In genomic region chr17:4953461-4953961, GRCh38 we compare ENCODE assay signal across 15 cellular contexts. TPM values are rescaled to one million over a fixed set of nuclear protein-coding genes. Genes with fewer than 3 reads are reported as not detected.
A peak's percentile ranks its signal among the peaks of the same experiment; 100 is the strongest.
DNase-seq lines count a peak whose midpoint lies in the region; ATAC-seq and TF ChIP-seq lines count a peak whose summit lies in the region.
"Had no signal": no experiment of that assay in that cellular context is flagged by ENCODE, and none has a peak within 500 bp of the region (broad histone marks: within the 10 kb centered on the region; RNA-seq: fewer than 3 reads in every experiment).

No MANE protein-coding gene starts in this region.

- H3K36me3 Mint-ChIP-seq in IgD-negative memory B cell, result no peaks in the 10 kb centered on the region
- H3K36me3 Mint-ChIP-seq in activated naive CD4-positive, alpha-beta T cell treated with anti-CD3 and anti-CD28 coated beads, Interleukin-2, amount 10 ng/mL, durations not matched to agents 7 days and 5 days, result peaks cover 18% of the 10 kb centered on the region

- H3K27me3 Mint-ChIP-seq in IgD-negative memory B cell, result no peaks in the 10 kb centered on the region
- H3K27me3 Mint-ChIP-seq in activated naive CD4-positive, alpha-beta T cell treated with anti-CD3 and anti-CD28 coated beads, Interleukin-2, amount 10 ng/mL, durations not matched to agents 7 days and 5 days, result no peaks in the 10 kb centered on the region

- H3K9me3 ChIP-seq in osteoblast (ENCODE audit: low read depth, low read length), result no peaks in the 10 kb centered on the region
- H3K9me3 ChIP-seq: pancreas had no signal

- peak; percentile 58 for DNase-seq in AG09309 (ENCODE audit: low read depth)
- DNase-seq in dermis blood vessel endothelial cell, result peak; percentile 34
- peak; percentile 99 for DNase-seq in osteoblast (ENCODE audit: insufficient read length, low spot score, missing footprints)
- no peak for DNase-seq in activated naive CD4-positive, alpha-beta T cell treated with anti-CD3 and anti-CD28 coated beads, Interleukin-2, amount 10 ng/mL, durations not matched to agents 7 days and 5 days
- DNase-seq in omental fat pad (ENCODE audit: low spot score), result no peak
- DNase-seq in DMS53 treated with DMSO at 0.1 percent for 48 hours (lab: John Stamatoyannopoulos, UW; ENCODE audit: unreplicated experiment), result no peak
- DNase-seq: activated T-cell treated with anti-CD3 and anti-CD28 coated beads for 4 hours, erythroblast, NCI-H446 treated with DMSO at 0.1 percent for 48 hours, pancreas, WERI-Rb-1 had no signal

- no peaks in the 10 kb centered on the region for H3K36me3 ChIP-seq in osteoblast (ENCODE audit: insufficient read depth, low read length)
- H3K36me3 ChIP-seq: pancreas had no signal

- no peak for TF ChIP-seq CTCF in AG09309 (IDR thresholded peaks at IDR 0.05; ENCODE audit: control insufficient read depth, insufficient read depth, low read depth, low read length, missing control alignments)
- TF ChIP-seq CTCF in osteoblast (IDR thresholded peaks at IDR 0.05; ENCODE audit: extremely low read depth, low read depth, low read length), result no peak
- TF ChIP-seq CTCF in omental fat pad (IDR thresholded peaks at IDR 0.05), result no peak

- peak overlapping the region in 1 of 4 donors; percentile 63 for H3K4me3 Mint-ChIP-seq in IgD-negative memory B cell
- H3K4me3 Mint-ChIP-seq in activated naive CD4-positive, alpha-beta T cell treated with anti-CD3 and anti-CD28 coated beads, Interleukin-2, amount 10 ng/mL, durations not matched to agents 7 days and 5 days, result no peak overlapping the region

- H3K27ac ChIP-seq in osteoblast (ENCODE audit: low read depth, low read length), result peak overlapping the region; percentile 82
- H3K27ac ChIP-seq: C4-2B, pancreas, WERI-Rb-1 had no signal

- peak overlapping the region in 2 of 3 donors; percentile 62 to 67 for H3K27ac Mint-ChIP-seq in IgD-negative memory B cell
- no peak overlapping the region for H3K27ac Mint-ChIP-seq in activated naive CD4-positive, alpha-beta T cell treated with anti-CD3 and anti-CD28 coated beads, Interleukin-2, amount 10 ng/mL, durations not matched to agents 7 days and 5 days

- no peaks in the 10 kb centered on the region for H3K9me3 Mint-ChIP-seq in IgD-negative memory B cell
- no peaks in the 10 kb centered on the region for H3K9me3 Mint-ChIP-seq in activated naive CD4-positive, alpha-beta T cell treated with anti-CD3 and anti-CD28 coated beads, Interleukin-2, amount 10 ng/mL, durations not matched to agents 7 days and 5 days

- peak overlapping the region; percentile 73 for H3K4me2 ChIP-seq in osteoblast (ENCODE audit: insufficient read depth, low read length)

- ATAC-seq in omental fat pad (ENCODE audit: low FRiP score), result no peak
- ATAC-seq in GM21423 (IDR thresholded peaks at IDR 0.05; ENCODE audit: unreplicated experiment), result no peak
- ATAC-seq: HCT116, pancreas had no signal

- H3K4me3 ChIP-seq in AG09309 (ENCODE audit: control insufficient read depth, low read depth, low read length) (peak overlapping the region; percentile 11), osteoblast (ENCODE audit: insufficient read depth, low read length) (peak overlapping the region; percentile 56)
- H3K4me3 ChIP-seq: pancreas had no signal

- no peaks in the 10 kb centered on the region for H3K79me2 ChIP-seq in osteoblast (ENCODE audit: insufficient read depth, low read length)

- peaks cover 28% of the 10 kb centered on the region for H3K4me1 ChIP-seq in osteoblast (ENCODE audit: insufficient read depth, low read length)

- CTCF ChIA-PET in activated naive CD4-positive, alpha-beta T cell treated with anti-CD3 and anti-CD28 coated beads, Interleukin-2, amount 10 ng/mL, durations not matched to agents 7 days and 5 days (lab: Charles Lee), result interaction anchor here (0.7 to 5.1 kb wide), 3 partner anchors 10 to 44 kb away, joined by 3 to 21 read pairs (median 3); partner anchors contain the start of gene SPAG7

- peak overlapping the region; percentile 82 for H2AFZ ChIP-seq in osteoblast (ENCODE audit: low read length)

- H4K20me1 ChIP-seq in osteoblast (ENCODE audit: insufficient read depth, low read length), result no peaks in the 10 kb centered on the region

- peaks cover 0 to 9% (median 2%) of the 10 kb centered on the region in 3 donors for H3K4me1 Mint-ChIP-seq in IgD-negative memory B cell
- H3K4me1 Mint-ChIP-seq in activated naive CD4-positive, alpha-beta T cell treated with anti-CD3 and anti-CD28 coated beads, Interleukin-2, amount 10 ng/mL, durations not matched to agents 7 days and 5 days, result peaks cover 31% of the 10 kb centered on the region

- no peaks in the 10 kb centered on the region for H3K27me3 ChIP-seq in osteoblast (ENCODE audit: insufficient read depth, low read length)
- H3K27me3 ChIP-seq: pancreas had no signal

RNA-seq across cellular contexts. Expression of gene ENO3, which starts 2.6 kb away (rescaled TPM):
- polyA plus RNA-seq in IgD-negative memory B cell, result 3.1 TPM
- total RNA-seq in dermis blood vessel endothelial cell (3.3 and 7.0 TPM in 2 replicates), osteoblast (2.9 TPM in 2 replicates), omental fat pad (1 to 10 TPM; 2.8 to 5.3 (median 3.3) TPM)

RNA-seq across cellular contexts. Expression of gene PFN1, which starts 5.2 kb away (rescaled TPM):
- polyA plus RNA-seq in IgD-negative memory B cell, result 1,903 TPM
- total RNA-seq in dermis blood vessel endothelial cell, result 298 and 729 TPM in 2 replicates
- total RNA-seq in osteoblast, result 347 and 425 TPM in 2 replicates
- 100 to 1,000 TPM; 444 to 699 (median 616) TPM for total RNA-seq in omental fat pad

RNA-seq across cellular contexts. Expression of gene RNF167, which starts 13.4 kb away (rescaled TPM):
- 27.3 TPM for polyA plus RNA-seq in IgD-negative memory B cell
- total RNA-seq in dermis blood vessel endothelial cell, result 13.6 and 23.7 TPM in 2 replicates
- total RNA-seq in osteoblast, result 25.3 and 26.5 TPM in 2 replicates
- 10 to 100 TPM; 24.5 to 34.4 (median 32.0) TPM for total RNA-seq in omental fat pad

RNA-seq across cellular contexts. Expression of gene SLC25A11, which starts 13.7 kb away (rescaled TPM):
- 70.9 TPM for polyA plus RNA-seq in IgD-negative memory B cell
- 59.2 and 67.8 TPM in 2 replicates for total RNA-seq in dermis blood vessel endothelial cell
- total RNA-seq in osteoblast, result 43.6 and 47.4 TPM in 2 replicates
- 10 to 100 TPM; 38.9 to 74.2 (median 47.1) TPM for total RNA-seq in omental fat pad

RNA-seq across cellular contexts. Expression of gene SPAG7, which starts 14.1 kb away (rescaled TPM):
- polyA plus RNA-seq in IgD-negative memory B cell, result 97.1 TPM
- total RNA-seq in dermis blood vessel endothelial cell (57.5 and 64.1 TPM in 2 replicates), osteoblast (34.0 and 39.8 TPM in 2 replicates), omental fat pad (10 to 100 TPM; 45.3 to 71.0 (median 47.5) TPM)

Comparison
In these comparisons a context has a peak if more than half of its experiments do, and no peak if none do; other contexts are left out.
1. DNase-seq: peak in AG09309 (single experiment), dermis blood vessel endothelial cell (single experiment) and osteoblast (single experiment); none in activated naive CD4-positive, alpha-beta T cell treated with anti-CD3 and anti-CD28 coated beads, Interleukin-2, amount 10 ng/mL, durations not matched to agents 7 days and 5 days (single experiment), omental fat pad (single experiment) and DMS53 treated with DMSO at 0.1 percent for 48 hours (single experiment).